Comparison of ENCODE assay signal across 16 cellular contexts in genomic region chr16:50945136-50945535, GRCh38.
"Had no signal": no experiment of that assay in that cellular context is flagged by ENCODE, and none has a peak within 500 bp of the region (broad histone marks: within the 10 kb centered on the region; RNA-seq: fewer than 3 reads in every experiment).

No MANE protein-coding gene starts in this region.

- H3K4me3 ChIP-seq: coronary artery, dorsolateral prefrontal cortex, esophagus muscularis mucosa, gastroesophageal sphincter, heart left ventricle, hepatocyte, lower lobe of right lung had no signal

- H3K36me3 ChIP-seq: esophagus muscularis mucosa, gastroesophageal sphincter, heart left ventricle, lower lobe of right lung had no signal

- H3K27ac ChIP-seq: coronary artery, dorsolateral prefrontal cortex, esophagus muscularis mucosa, foreskin keratinocyte, gastroesophageal sphincter, heart left ventricle, hepatocyte, lower lobe of right lung had no signal

- H3K9me3 ChIP-seq: esophagus muscularis mucosa, gastroesophageal sphincter, heart left ventricle, lower lobe of right lung had no signal

- H3K4me1 ChIP-seq: esophagus muscularis mucosa, foreskin keratinocyte, gastroesophageal sphincter, heart left ventricle, lower lobe of right lung had no signal

- H3K27me3 ChIP-seq: foreskin keratinocyte, hepatocyte had no signal

- DNase-seq: dermis blood vessel endothelial cell; dorsolateral prefrontal cortex; effector CD4-positive, alpha-beta T cell; effector memory CD4-positive, alpha-beta T cell; foreskin keratinocyte; heart left ventricle; left colon; left ventricle myocardium superior; lower lobe of right lung; mesenchymal stem cell; midbrain; naive thymus-derived CD4-positive, alpha-beta T cell had no signal
